8 cellular contexts compared by ENCODE assay signal in the genomic region with DNA sequence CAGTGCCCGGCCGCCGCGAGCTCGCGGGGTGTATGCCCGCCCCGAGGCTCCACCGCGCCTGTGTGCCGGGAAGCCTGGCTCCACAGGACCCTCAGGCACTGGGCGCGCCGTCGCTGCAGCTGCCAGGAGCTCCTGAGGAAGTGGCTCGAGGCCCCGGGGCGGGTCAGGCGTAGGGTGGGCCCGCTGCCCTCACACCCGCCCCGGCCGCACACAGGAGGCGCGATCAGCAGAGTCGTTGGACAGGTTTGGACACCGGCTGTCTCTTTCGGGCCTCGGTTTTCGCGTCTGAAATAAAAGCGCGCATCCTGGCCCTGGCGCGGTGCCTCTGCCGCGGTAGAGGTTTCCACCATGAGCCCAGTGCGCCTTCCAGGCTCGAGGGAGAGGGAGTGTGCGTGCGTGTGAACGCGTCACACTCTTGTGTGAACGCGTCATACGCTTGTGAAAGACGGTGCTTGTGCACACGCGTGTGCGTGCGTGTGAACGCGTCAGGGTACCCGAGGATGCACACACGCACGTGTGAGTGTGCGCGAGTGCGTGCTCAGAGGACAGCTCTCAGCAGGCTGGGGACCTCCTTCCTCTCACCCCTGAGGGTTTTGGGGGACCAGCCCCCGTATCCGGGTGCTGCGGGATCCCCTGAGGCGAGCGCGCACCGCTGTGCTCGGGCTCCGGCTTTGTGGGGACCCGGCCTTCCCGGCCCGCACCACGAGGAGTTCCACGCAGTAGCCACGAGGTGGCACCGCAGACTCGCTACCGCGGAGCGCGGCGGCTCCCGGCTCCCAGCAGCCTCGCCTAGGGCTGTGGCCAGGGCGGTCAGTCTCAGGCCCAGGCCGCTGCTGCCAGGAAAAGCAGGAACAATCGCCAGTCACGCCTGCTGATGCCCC.
DNase-seq lines count a peak whose midpoint lies in the region; ATAC-seq and TF ChIP-seq lines count a peak whose summit lies in the region.

No MANE protein-coding gene starts in this region.

- peak overlapping the region in 1 of 7 donors; percentile 29 for H3K4me3 Mint-ChIP-seq in CD8-positive, alpha-beta memory T cell
- no peak overlapping the region for H3K4me3 Mint-ChIP-seq in activated CD4-positive, alpha-beta T cell treated with anti-CD3 and anti-CD28 coated beads for 36 hours

- DNase-seq in CD8-positive, alpha-beta memory T cell = peak in 4 of 5 donors; percentile 13 to 46 (median 20)
- DNase-seq in NAMALWA (ENCODE audit: low spot score) (peak; percentile 55), right lobe of liver (peak; percentile 84 to 90 (median 88)), amniotic stem cell (lab: John Stamatoyannopoulos, UW) (no peak)
- peak; percentile 75 for DNase-seq in activated CD4-positive, alpha-beta T cell treated with anti-CD3 and anti-CD28 coated beads for 36 hours
- peak in 2 of 3 experiments; percentile 17 to 50 for DNase-seq in stimulated activated CD4-positive, alpha-beta T cell treated with anti-CD3 and anti-CD28 coated beads, TNF-alpha, amount 100 ng/mL, for 24 hours (ENCODE audit: low read depth in 3 of 3)

- TF ChIP-seq POLR2A in right lobe of liver (IDR thresholded peaks at IDR 0.05) = no peak

- no peaks in the 10 kb centered on the region for H3K36me3 Mint-ChIP-seq in CD8-positive, alpha-beta memory T cell
- no peaks in the 10 kb centered on the region for H3K36me3 Mint-ChIP-seq in activated CD4-positive, alpha-beta T cell treated with anti-CD3 and anti-CD28 coated beads for 36 hours (ENCODE audit: low read depth)

- TF ChIP-seq CTCF in right lobe of liver (IDR thresholded peaks at IDR 0.05) = peak; percentile 74 to 86 (median 78)

- intact Hi-C loops in activated CD4-positive, alpha-beta T cell treated with anti-CD3 and anti-CD28 coated beads for 36 hours (cut with DNase I, micrococcal nuclease) = loop anchor here (1.0 to 5.0 kb wide), 4 partner anchors 114 to 596 kb away; no protein-coding TSS in a partner anchor
- intact Hi-C loops in right lobe of liver (cut with DNase I) = no loop called here

- no peaks in the 10 kb centered on the region for H3K27me3 ChIP-seq in CD8-positive, alpha-beta memory T cell (ENCODE audit: insufficient read depth, low read length, poor library complexity, severe bottlenecking)
- H3K27me3 ChIP-seq in ectodermal cell (ENCODE audit: control insufficient read depth, insufficient read depth, low read length, poor library complexity, severe bottlenecking) (peaks cover 17% of the 10 kb centered on the region), right lobe of liver (peaks cover 0 to 11% of the 10 kb centered on the region in 2 donors)

- H3K4me1 ChIP-seq in CD8-positive, alpha-beta memory T cell (ENCODE audit: insufficient read depth, low read length) = no peaks in the 10 kb centered on the region
- no peaks in the 10 kb centered on the region for H3K4me1 ChIP-seq in ectodermal cell (ENCODE audit: control insufficient read depth, insufficient read depth, low read length)
- peaks cover 0 to 6% (median 0%) of the 10 kb centered on the region in 4 donors for H3K4me1 ChIP-seq in right lobe of liver

- CTCF ChIA-PET in CD8-positive, alpha-beta memory T cell (lab: Charles Lee) = no interaction called here
- CTCF ChIA-PET in activated CD4-positive, alpha-beta T cell treated with anti-CD3 and anti-CD28 coated beads for 36 hours (lab: Charles Lee) = no interaction called here

- H3K4me1 Mint-ChIP-seq in CD8-positive, alpha-beta memory T cell = peaks cover 0 to 14% (median 3%) of the 10 kb centered on the region in 3 donors
- H3K4me1 Mint-ChIP-seq in activated CD4-positive, alpha-beta T cell treated with anti-CD3 and anti-CD28 coated beads for 36 hours = peaks cover 4% of the 10 kb centered on the region

- no peak overlapping the region for H3K27ac ChIP-seq in CD8-positive, alpha-beta memory T cell (ENCODE audit: low read depth, low read length)
- H3K27ac ChIP-seq in ectodermal cell (ENCODE audit: insufficient read depth, low read depth, low read length, poor library complexity, severe bottlenecking) = no peak overlapping the region
- no peak overlapping the region for H3K27ac ChIP-seq in right lobe of liver

- peaks cover 16 to 31% of the 10 kb centered on the region in 2 donors for H3K27me3 Mint-ChIP-seq in CD8-positive, alpha-beta memory T cell
- H3K27me3 Mint-ChIP-seq in activated CD4-positive, alpha-beta T cell treated with anti-CD3 and anti-CD28 coated beads for 36 hours = peaks cover 32% of the 10 kb centered on the region

- H3K9me3 ChIP-seq in CD8-positive, alpha-beta memory T cell (ENCODE audit: low read length) = no peaks in the 10 kb centered on the region
- H3K9me3 ChIP-seq in ectodermal cell (ENCODE audit: control insufficient read depth, low read length) = no peaks in the 10 kb centered on the region
- H3K9me3 ChIP-seq in right lobe of liver = no peaks in the 10 kb centered on the region

- no peaks in the 10 kb centered on the region for H3K36me3 ChIP-seq in CD8-positive, alpha-beta memory T cell (ENCODE audit: insufficient read depth, low read length)
- H3K36me3 ChIP-seq in ectodermal cell (ENCODE audit: control insufficient read depth, insufficient read depth, low read length) (no peaks in the 10 kb centered on the region), right lobe of liver (no peaks in the 10 kb centered on the region)

- ATAC-seq in GM19438 (IDR thresholded peaks at IDR 0.05; ENCODE audit: low read depth, unreplicated experiment) = peak; percentile 83
- ATAC-seq in activated CD4-positive, alpha-beta T cell treated with anti-CD3 and anti-CD28 coated beads for 36 hours = peak; percentile 68
- ATAC-seq in right lobe of liver = peak; percentile 100

- no peak overlapping the region for H3K27ac Mint-ChIP-seq in CD8-positive, alpha-beta memory T cell
- no peak overlapping the region for H3K27ac Mint-ChIP-seq in activated CD4-positive, alpha-beta T cell treated with anti-CD3 and anti-CD28 coated beads for 36 hours

- 34 to 36% methylated on average over 87 of the region's 87 CpGs for WGBS in ectodermal cell, 2 experiments
- WGBS in right lobe of liver (ENCODE audit: insufficient coverage, low coverage, low lambda C conversion rate, missing lambda C conversion rate) = 2% methylated on average over 10 of the region's 87 CpGs

- H3K9me3 Mint-ChIP-seq in CD8-positive, alpha-beta memory T cell = no peaks in the 10 kb centered on the region
- H3K9me3 Mint-ChIP-seq in activated CD4-positive, alpha-beta T cell treated with anti-CD3 and anti-CD28 coated beads for 36 hours (ENCODE audit: low read depth) = no peaks in the 10 kb centered on the region

- no peak overlapping the region for H3K4me3 ChIP-seq in CD8-positive, alpha-beta memory T cell (ENCODE audit: low read length)
- H3K4me3 ChIP-seq in ectodermal cell (ENCODE audit: insufficient read depth, low read depth, low read length) = peak overlapping the region; percentile 13
- no peak overlapping the region for H3K4me3 ChIP-seq in right lobe of liver

- POLR2A ChIA-PET in CD8-positive, alpha-beta memory T cell (lab: Charles Lee) = no interaction called here
- POLR2A ChIA-PET in activated CD4-positive, alpha-beta T cell treated with anti-CD3 and anti-CD28 coated beads for 36 hours (lab: Charles Lee) = no interaction called here

Comparison
In these comparisons a context has a peak if more than half of its experiments do, and no peak if none do; other contexts are left out.
1. intact Hi-C loops: an anchor here in activated CD4-positive, alpha-beta T cell treated with anti-CD3 and anti-CD28 coated beads for 36 hours (1.0 to 5.0 kb wide); none called in right lobe of liver.